ENCODE assay signal across 26 cellular contexts in the genomic region with DNA sequence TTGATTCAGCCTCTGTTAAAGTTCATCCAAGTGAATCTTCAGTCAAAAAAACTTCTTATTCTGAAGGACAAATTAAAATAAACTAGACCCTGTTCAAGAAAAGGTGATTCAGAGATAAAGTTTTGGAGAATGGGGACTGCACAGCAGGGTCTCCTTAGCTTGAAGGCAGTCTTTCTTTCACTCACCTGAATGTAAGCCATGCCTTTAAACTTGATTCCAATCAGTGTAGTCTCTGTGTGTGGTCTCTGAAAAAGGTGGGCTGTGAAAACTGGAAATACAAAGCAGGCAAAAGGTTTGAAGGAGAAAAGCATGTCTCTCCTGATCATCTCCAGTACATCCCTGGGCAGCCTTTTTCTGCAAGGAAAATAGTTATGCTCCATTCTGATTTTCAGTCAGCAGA.
"Had no signal": no experiment of that assay in that cellular context is flagged by ENCODE, and none has a peak within 500 bp of the region (broad histone marks: within the 10 kb centered on the region; RNA-seq: fewer than 3 reads in every experiment).

No MANE protein-coding gene starts in this region.

- H3K9me3 Mint-ChIP-seq: dendritic cell treated with granulocyte-macrophage colony-stimulating factor and Interleukin-4, amounts not matched to agents 40 ng/mL and 50 ng/mL, for 4 days had no signal

- H3K4me3 Mint-ChIP-seq: dendritic cell treated with granulocyte-macrophage colony-stimulating factor and Interleukin-4, amounts not matched to agents 40 ng/mL and 50 ng/mL, for 4 days; effector memory CD8-positive, alpha-beta T cell; endodermal cell had no signal

- H3K36me3 ChIP-seq: colonic mucosa, esophagus muscularis mucosa, esophagus squamous epithelium, gastrocnemius medialis, gastroesophageal sphincter, heart left ventricle, heart right ventricle had no signal

- H2AFZ ChIP-seq: hepatocyte had no signal

- H3K9me3 ChIP-seq: colonic mucosa, esophagus muscularis mucosa, esophagus squamous epithelium, gastrocnemius medialis, gastroesophageal sphincter, heart left ventricle, heart right ventricle had no signal

- H3K79me2 ChIP-seq: hepatocyte had no signal

- H3K27me3 ChIP-seq: colonic mucosa, dorsolateral prefrontal cortex, esophagus muscularis mucosa, foreskin keratinocyte, gastrocnemius medialis, gastroesophageal sphincter, heart left ventricle, heart right ventricle, hepatocyte had no signal

- DNase-seq: colonic mucosa; cortex of kidney; dermis blood vessel endothelial cell; dorsolateral prefrontal cortex; effector CD4-positive, alpha-beta T cell; effector CD8-positive, alpha-beta T cell; effector memory CD4-positive, alpha-beta T cell; effector memory CD8-positive, alpha-beta T cell; endodermal cell; erythroblast; esophagus squamous epithelium; foreskin fibroblast; foreskin keratinocyte; foreskin melanocyte; gastrocnemius medialis; glutamatergic neuron; head of caudate nucleus; heart left ventricle; heart right ventricle had no signal

- ATAC-seq: effector memory CD8-positive, alpha-beta T cell; esophagus mucosa; foreskin keratinocyte; gastrocnemius medialis; gastroesophageal sphincter; heart left ventricle; heart right ventricle had no signal

- H3K4me2 ChIP-seq: hepatocyte had no signal

- H3K4me1 ChIP-seq: colonic mucosa, esophagus muscularis mucosa, esophagus squamous epithelium, gastrocnemius medialis, gastroesophageal sphincter, heart left ventricle, heart right ventricle had no signal

- H3K27ac Mint-ChIP-seq: dendritic cell treated with granulocyte-macrophage colony-stimulating factor and Interleukin-4, amounts not matched to agents 40 ng/mL and 50 ng/mL, for 4 days; effector memory CD8-positive, alpha-beta T cell; endodermal cell had no signal

- H3K4me3 ChIP-seq: colonic mucosa, coronary artery, dorsolateral prefrontal cortex, esophagus muscularis mucosa, esophagus squamous epithelium, gastrocnemius medialis, gastroesophageal sphincter, heart left ventricle, heart right ventricle, hepatocyte had no signal

- H3K27ac ChIP-seq: colonic mucosa, coronary artery, dorsolateral prefrontal cortex, epithelial cell of prostate, esophagus muscularis mucosa, esophagus squamous epithelium, foreskin keratinocyte, gastrocnemius medialis, gastroesophageal sphincter, heart left ventricle, heart right ventricle, hepatocyte had no signal
